Comparison of ENCODE assay signal across 11 cellular contexts in the genomic region with DNA sequence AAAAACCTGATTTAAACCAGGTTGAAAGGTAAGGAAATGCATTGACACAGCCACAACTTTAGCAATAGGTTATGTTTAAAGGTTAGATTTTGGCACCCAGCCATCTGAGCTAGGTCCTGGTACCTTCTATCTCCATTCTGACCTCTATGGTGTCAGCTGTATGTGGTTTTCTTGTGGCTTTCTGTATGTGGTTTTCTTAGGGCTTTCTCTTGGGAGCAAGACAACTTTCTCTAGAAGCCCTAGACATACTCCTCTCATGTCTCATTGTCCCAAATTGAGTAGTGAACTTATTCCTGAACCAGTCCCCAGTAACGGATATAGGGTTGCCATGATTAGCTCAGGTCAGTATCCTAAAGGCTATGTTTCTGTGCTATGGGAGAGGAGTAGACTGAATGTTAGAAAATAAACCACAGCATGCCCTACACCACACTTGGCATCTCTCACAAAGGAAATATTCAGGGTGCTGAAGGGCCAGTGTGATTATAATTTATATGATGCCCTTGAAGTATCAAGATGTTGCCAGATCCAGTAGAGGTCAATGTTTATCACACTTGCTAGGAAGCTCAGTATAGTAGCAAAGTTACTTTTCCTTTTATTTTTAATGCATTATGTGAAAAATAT.
A peak's percentile ranks its signal among the peaks of the same experiment; 100 is the strongest.
DNase-seq lines count a peak whose midpoint lies in the region; ATAC-seq, FAIRE-seq and TF ChIP-seq lines count a peak whose summit lies in the region.
"Had no signal": no experiment of that assay in that cellular context is flagged by ENCODE, and none has a peak within 500 bp of the region (broad histone marks: within the 10 kb centered on the region; RNA-seq: fewer than 3 reads in every experiment).

No MANE protein-coding gene starts in this region.

- no peaks in the 10 kb centered on the region for H3K36me3 Mint-ChIP-seq in astrocyte (ENCODE audit: low read depth, unreplicated experiment)

- no peaks in the 10 kb centered on the region for H3K9me3 Mint-ChIP-seq in astrocyte (ENCODE audit: unreplicated experiment)
- H3K9me3 Mint-ChIP-seq: CD14-positive monocyte had no signal

- H3K27ac Mint-ChIP-seq in astrocyte (ENCODE audit: unreplicated experiment), result peak overlapping the region; percentile 91
- H3K27ac Mint-ChIP-seq: CD14-positive monocyte had no signal

- no peaks in the 10 kb centered on the region for H3K79me2 ChIP-seq in astrocyte (ENCODE audit: insufficient read depth, low read length)
- no peaks in the 10 kb centered on the region for H3K79me2 ChIP-seq in smooth muscle cell (ENCODE audit: low read depth)

- no peaks in the 10 kb centered on the region for H3K27me3 ChIP-seq in astrocyte (ENCODE audit: insufficient read depth, low read length)
- no peaks in the 10 kb centered on the region for H3K27me3 ChIP-seq in smooth muscle cell (ENCODE audit: low read depth)

- H3K4me3 ChIP-seq in astrocyte (ENCODE audit: insufficient read depth, low read depth, low read length), result no peak overlapping the region
- no peak overlapping the region for H3K4me3 ChIP-seq in smooth muscle cell

- H3K4me3 Mint-ChIP-seq in astrocyte (ENCODE audit: unreplicated experiment), result no peak overlapping the region
- H3K4me3 Mint-ChIP-seq: CD14-positive monocyte had no signal

- H3K36me3 ChIP-seq in astrocyte (ENCODE audit: insufficient read depth, low read length) (no peaks in the 10 kb centered on the region), smooth muscle cell (ENCODE audit: low read depth) (no peaks in the 10 kb centered on the region)

- H3K27ac ChIP-seq in astrocyte (ENCODE audit: low read depth, low read length) (no peak overlapping the region), smooth muscle cell (ENCODE audit: low read depth) (no peak overlapping the region)
- H3K27ac ChIP-seq: HL-60 had no signal

- WGBS in smooth muscle cell (ENCODE audit: low lambda C conversion rate), result 4% methylated on average over 1 of the region's 1 CpG

- in situ Hi-C loops in GM13976 (cut with MboI; ENCODE audit: low sequenced_read_pairs, unreplicated experiment), result no loop called here

- no peaks in the 10 kb centered on the region for H3K27me3 Mint-ChIP-seq in astrocyte (ENCODE audit: low read depth, unreplicated experiment)

- H3K9me3 ChIP-seq in astrocyte (ENCODE audit: insufficient read depth, low read depth, low read length), result no peaks in the 10 kb centered on the region
- H3K9me3 ChIP-seq in smooth muscle cell (replicated peaks; ENCODE audit: low read depth), result no peaks in the 10 kb centered on the region

- no peak overlapping the region for H2AFZ ChIP-seq in astrocyte (ENCODE audit: low read depth, low read length)
- H2AFZ ChIP-seq in smooth muscle cell (ENCODE audit: low read depth), result no peak overlapping the region

- H3K4me2 ChIP-seq in astrocyte (ENCODE audit: low read length) (no peak overlapping the region), smooth muscle cell (no peak overlapping the region)

- no peaks in the 10 kb centered on the region for H4K20me1 ChIP-seq in astrocyte (ENCODE audit: insufficient read depth, low read length)
- no peaks in the 10 kb centered on the region for H4K20me1 ChIP-seq in smooth muscle cell (ENCODE audit: low read depth)

- peak; percentile 69 for ATAC-seq in HG03342 (IDR thresholded peaks at IDR 0.05; ENCODE audit: unreplicated experiment)

- H3K4me1 Mint-ChIP-seq in astrocyte (ENCODE audit: low read depth, unreplicated experiment), result peaks cover 27% of the 10 kb centered on the region

- H3K9ac ChIP-seq in astrocyte (ENCODE audit: low read length) (no peak overlapping the region), smooth muscle cell (ENCODE audit: low read depth) (no peak overlapping the region)

- FAIRE-seq in GM19239 (lab: Jason Lieb, UNC) (peak; percentile 92), astrocyte (lab: Jason Lieb, UNC) (no peak)
- FAIRE-seq: endothelial cell of umbilical vein had no signal

- H3F3A ChIP-seq in smooth muscle cell (ENCODE audit: low read depth), result no peaks in the 10 kb centered on the region

- peak; percentile 8 for DNase-seq in AG08395 (ENCODE audit: low spot score)
- peak; percentile 20 for DNase-seq in GM19239 (ENCODE audit: insufficient read length, low spot score)
- peak; percentile 75 for DNase-seq in astrocyte (ENCODE audit: low read depth)
- no peak for DNase-seq in SIG-M5 (lab: John Stamatoyannopoulos, UW)
- no peak for DNase-seq in smooth muscle cell (lab: John Stamatoyannopoulos, UW; ENCODE audit: unreplicated experiment)
- DNase-seq in DMS53 treated with DMSO at 0.1 percent for 48 hours (lab: John Stamatoyannopoulos, UW; ENCODE audit: unreplicated experiment), result no peak
- DNase-seq in GM13976 (ENCODE audit: low spot score), result no peak

- H3K4me1 ChIP-seq in astrocyte (ENCODE audit: insufficient read depth, low read length) (peaks cover 5% of the 10 kb centered on the region), smooth muscle cell (ENCODE audit: low read depth) (no peaks in the 10 kb centered on the region)

- TF ChIP-seq CTCF in astrocyte (IDR thresholded peaks at IDR 0.05; ENCODE audit: insufficient read depth, low read depth, low read length) (no peak), smooth muscle cell (IDR thresholded peaks at IDR 0.05; ENCODE audit: borderline replicate concordance, insufficient read depth, poor library complexity, severe bottlenecking) (no peak), GM13976 (IDR thresholded peaks at IDR 0.05; ENCODE audit: borderline replicate concordance, control extremely low read depth, extremely low read depth, insufficient read depth, missing control alignments) (no peak)

Comparison
In these comparisons a context has a peak if more than half of its experiments do, and no peak if none do; other contexts are left out.
1. DNase-seq: peak in AG08395 (single experiment), GM19239 (single experiment) and astrocyte (single experiment); none in SIG-M5 (single experiment), smooth muscle cell (single experiment), DMS53 treated with DMSO at 0.1 percent for 48 hours (single experiment) and GM13976 (single experiment).